1 cellular context compared by ENCODE assay signal in the genomic region with DNA sequence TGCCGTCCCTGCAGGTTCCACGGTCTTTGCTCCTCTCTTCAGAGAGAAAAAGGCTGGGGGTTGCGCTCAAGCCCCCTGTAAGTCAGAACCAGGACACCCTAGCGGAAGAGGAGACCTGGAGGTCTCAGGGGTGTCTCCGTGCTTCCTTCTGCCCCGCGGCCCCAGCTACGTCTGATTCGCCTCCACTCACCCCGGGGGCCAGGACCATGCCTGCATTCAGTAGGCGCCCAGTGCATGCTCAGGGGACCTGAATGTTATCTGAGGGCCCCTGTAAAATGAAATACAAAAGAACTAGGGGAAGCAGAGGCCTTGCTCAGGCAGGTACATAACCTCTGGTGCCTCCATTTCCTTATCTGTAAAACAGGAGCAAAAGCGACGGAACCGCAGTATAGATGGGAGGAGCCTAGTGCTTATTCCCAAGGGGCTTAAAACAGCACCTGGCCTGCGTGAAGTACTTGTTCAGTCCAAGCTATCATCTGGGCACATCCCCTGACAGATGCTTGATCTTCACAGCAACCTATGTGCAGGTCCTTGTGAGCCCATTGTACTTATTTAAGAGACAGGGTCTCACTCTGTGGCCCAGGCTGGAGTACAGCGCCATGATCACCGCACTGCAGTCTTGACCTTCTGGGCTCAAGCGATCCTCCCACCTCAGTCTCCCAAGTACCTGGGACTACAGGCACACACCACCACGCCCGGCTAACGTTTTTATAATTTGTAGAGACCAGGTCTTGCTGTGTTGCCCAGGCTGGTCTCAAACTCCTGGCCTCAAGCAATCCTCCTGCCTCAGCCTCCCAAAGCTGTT.
TF ChIP-seq lines count a peak whose summit lies in the region.

No MANE protein-coding gene starts in this region.

TF ChIP-seq in HepG2, 621 proteins besides CTCF, POLR2A, EP300 and RAD21 (continued from another document):
- peak; percentile 70; the same call in 1 of the 2 replicates for TF ChIP-seq ZKSCAN8 (CRISPR knock-in tag; IDR thresholded peaks at IDR 0.05; ENCODE audit: borderline replicate concordance)
TF ChIP-seq in HepG2: peak in this region for 1.
